22 cellular contexts compared by ENCODE assay signal in genomic region chr7:151717415-151717814, GRCh38.
DNase-seq lines count a peak whose midpoint lies in the region; ATAC-seq and TF ChIP-seq lines count a peak whose summit lies in the region.
"Had no signal": no experiment of that assay in that cellular context is flagged by ENCODE, and none has a peak within 500 bp of the region (broad histone marks: within the 10 kb centered on the region; RNA-seq: fewer than 3 reads in every experiment).

No MANE protein-coding gene starts in this region.

- H3K4me1 ChIP-seq in right atrium auricular region: peaks cover 0 to 83% of the 10 kb centered on the region in 2 donors

- no peaks in the 10 kb centered on the region for H3K27me3 ChIP-seq in right atrium auricular region
- H3K27me3 ChIP-seq: neutrophil had no signal

- peaks cover 8% of the 10 kb centered on the region for H3K36me3 ChIP-seq in right atrium auricular region
- H3K36me3 ChIP-seq: neutrophil had no signal

- DNase-seq in C1 segment of cervical spinal cord (lab: John Stamatoyannopoulos, UW): peak in 9 of 14 donors; percentile 7 to 55 (median 33)
- DNase-seq in NCI-H446 treated with DMSO at 0.1 percent for 48 hours (lab: John Stamatoyannopoulos, UW): peak; percentile 20
- no peak for DNase-seq in right atrium auricular region (ENCODE audit: low spot score)
- DNase-seq in omental fat pad (ENCODE audit: low spot score): no peak
- no peak for DNase-seq in activated CD4-positive, alpha-beta T cell treated with anti-CD3 and anti-CD28 coated beads, Interleukin-2, amount 50 U/mL, for 1 hour
- no peak for DNase-seq in NCI-H1092 (lab: John Stamatoyannopoulos, UW)
- no peak for DNase-seq in activated T-cell treated with anti-CD3 and anti-CD28 coated beads, Interleukin-2, amount 50 U/mL, for 1 hour
- no peak for DNase-seq in stimulated activated naive CD8-positive, alpha-beta T cell treated with anti-CD3 and anti-CD28 coated beads, Interleukin-15, Interleukin-2, amounts not matched to agents 100 U/mL and 50 U/mL, for 24 hours
- DNase-seq: activated CD8-positive, alpha-beta T cell treated with anti-CD3 and anti-CD28 coated beads, Interleukin-2, amount 10 ng/mL, durations not matched to agents 7 days and 5 days; activated naive CD4-positive, alpha-beta T cell treated with Interleukin-2 at 50 U/mL for 16 hours; amniotic stem cell; glutamatergic neuron; H7; IMR-90; NCI-H1436; NCI-H524 treated with DMSO at 0.1 percent for 48 hours; stimulated activated CD4-positive, alpha-beta T cell treated with anti-CD3 and anti-CD28 coated beads, Interleukin-12 subunit alpha, Interleukin-12 subunit beta, amount 100 ng/mL, for 4 hours; stimulated activated CD4-positive, alpha-beta T cell treated with anti-CD3 and anti-CD28 coated beads, Interleukin-4, amount 100 ng/mL, for 4 hours; T-helper 9 cell; trophoblast cell had no signal

- ATAC-seq in omental fat pad (ENCODE audit: low FRiP score): peak; percentile 82
- ATAC-seq in stimulated activated naive CD8-positive, alpha-beta T cell treated with anti-CD3 and anti-CD28 coated beads, Interleukin-15, Interleukin-2, amounts not matched to agents 100 U/mL and 50 U/mL, for 24 hours: no peak
- ATAC-seq: activated CD8-positive, alpha-beta T cell treated with anti-CD3 and anti-CD28 coated beads, Interleukin-2, amount 10 ng/mL, durations not matched to agents 7 days and 5 days had no signal

- H3K27ac ChIP-seq in right atrium auricular region: peak overlapping the region; percentile 87 to 91
- H3K27ac ChIP-seq: HL-60, neutrophil had no signal

- TF ChIP-seq CTCF in right atrium auricular region (IDR thresholded peaks at IDR 0.05): no peak
- TF ChIP-seq CTCF in omental fat pad (IDR thresholded peaks at IDR 0.05): no peak

- no peak overlapping the region for H3K4me3 ChIP-seq in right atrium auricular region

- H3K9me3 ChIP-seq in right atrium auricular region: no peaks in the 10 kb centered on the region
- H3K9me3 ChIP-seq: neutrophil had no signal

Comparison
In these comparisons a context has a peak if more than half of its experiments do, and no peak if none do; other contexts are left out.
1. DNase-seq: peak in C1 segment of cervical spinal cord (9 of 14) and NCI-H446 treated with DMSO at 0.1 percent for 48 hours (single experiment); none in right atrium auricular region (single experiment), omental fat pad (single experiment), activated CD4-positive, alpha-beta T cell treated with anti-CD3 and anti-CD28 coated beads, Interleukin-2, amount 50 U/mL, for 1 hour (single experiment), NCI-H1092 (single experiment), activated T-cell treated with anti-CD3 and anti-CD28 coated beads, Interleukin-2, amount 50 U/mL, for 1 hour (single experiment) and stimulated activated naive CD8-positive, alpha-beta T cell treated with anti-CD3 and anti-CD28 coated beads, Interleukin-15, Interleukin-2, amounts not matched to agents 100 U/mL and 50 U/mL, for 24 hours (single experiment).